ENCODE assay signal across 1 cellular context in the genomic region with DNA sequence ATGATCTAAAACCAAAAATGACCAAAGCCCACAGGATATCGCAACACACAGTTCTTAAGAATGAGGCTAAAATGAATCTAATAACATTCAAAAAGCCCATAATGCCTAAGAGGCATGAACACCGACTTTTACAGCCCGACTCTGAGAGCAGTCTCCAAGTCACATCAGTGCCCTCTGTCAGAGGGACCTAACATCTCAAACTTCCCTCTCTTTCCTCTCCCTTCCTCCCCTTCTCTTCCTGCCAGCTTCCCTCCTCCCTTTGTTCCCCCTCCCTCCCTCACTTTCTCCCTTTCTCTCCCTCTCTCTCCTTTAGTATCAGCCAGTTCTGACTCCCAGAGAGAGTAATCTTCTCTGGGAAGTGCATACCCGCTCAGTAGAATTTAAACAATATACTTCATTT.
TF ChIP-seq lines count a peak whose summit lies in the region.

No MANE protein-coding gene starts in this region.

TF ChIP-seq in IMR-90, 13 proteins besides CTCF, POLR2A, EP300 and RAD21 (continued from another document):
- TF ChIP-seq, protein P1, sequence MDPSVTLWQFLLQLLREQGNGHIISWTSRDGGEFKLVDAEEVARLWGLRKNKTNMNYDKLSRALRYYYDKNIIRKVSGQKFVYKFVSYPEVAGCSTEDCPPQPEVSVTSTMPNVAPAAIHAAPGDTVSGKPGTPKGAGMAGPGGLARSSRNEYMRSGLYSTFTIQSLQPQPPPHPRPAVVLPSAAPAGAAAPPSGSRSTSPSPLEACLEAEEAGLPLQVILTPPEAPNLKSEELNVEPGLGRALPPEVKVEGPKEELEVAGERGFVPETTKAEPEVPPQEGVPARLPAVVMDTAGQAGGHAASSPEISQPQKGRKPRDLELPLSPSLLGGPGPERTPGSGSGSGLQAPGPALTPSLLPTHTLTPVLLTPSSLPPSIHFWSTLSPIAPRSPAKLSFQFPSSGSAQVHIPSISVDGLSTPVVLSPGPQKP (IDR thresholded peaks at IDR 0.05; ENCODE audit: borderline replicate concordance, low read depth, low read length): no peak
- no peak for TF ChIP-seq MAFK (IDR thresholded peaks at IDR 0.05; ENCODE audit: low read depth, low read length)
